In the genomic region with DNA sequence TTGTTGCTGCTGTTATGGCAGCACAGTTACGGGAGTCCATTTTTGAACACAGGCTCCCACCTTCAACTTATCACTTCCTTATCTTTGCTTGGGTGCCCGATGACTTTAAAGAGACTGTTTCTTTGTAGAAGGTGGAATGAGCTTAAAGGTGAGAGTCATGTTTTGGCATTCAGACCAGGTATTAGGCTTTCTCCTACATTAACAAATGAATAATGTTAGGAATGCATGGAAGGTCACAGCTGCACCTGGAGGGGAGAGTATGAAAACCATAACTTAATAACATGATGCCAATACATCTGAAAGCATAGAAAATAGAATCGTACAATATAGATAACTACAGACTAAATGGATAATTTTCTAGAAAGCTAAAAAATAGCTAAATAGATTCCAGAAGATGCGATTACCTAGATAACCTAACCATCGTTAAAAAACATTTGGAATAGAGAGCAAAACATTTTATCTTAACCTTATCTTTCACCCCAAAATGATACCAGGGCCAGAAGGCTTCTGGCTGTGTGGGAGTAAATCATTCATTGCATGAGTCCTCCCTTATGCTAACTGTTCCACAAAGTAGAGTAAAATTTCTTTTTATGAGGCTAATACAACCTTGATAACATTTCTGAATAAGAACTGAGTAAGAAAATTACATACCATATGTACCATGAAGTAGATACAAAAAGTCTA, we compare ENCODE assay signal across 17 cellular contexts.
"Had no signal": no experiment of that assay in that cellular context is flagged by ENCODE, and none has a peak within 500 bp of the region (broad histone marks: within the 10 kb centered on the region; RNA-seq: fewer than 3 reads in every experiment).

No MANE protein-coding gene starts in this region.

- H3K9me3 Mint-ChIP-seq: stimulated activated naive CD8-positive, alpha-beta T cell treated with anti-CD3 and anti-CD28 coated beads, Interleukin-15, Interleukin-2, amounts not matched to agents 100 ng/mL and 50 ng/mL, for 24 hours had no signal

- H3K36me3 Mint-ChIP-seq: naive thymus-derived CD4-positive, alpha-beta T cell; stimulated activated effector memory CD8-positive, alpha-beta T cell treated with anti-CD3 and anti-CD28 coated beads, Interleukin-12 subunit alpha, Interleukin-12 subunit beta, amount 100 ng/mL, for 72 hours had no signal

- H3K27ac ChIP-seq: colonic mucosa, heart right ventricle, neutrophil, psoas muscle, right lobe of liver, tibial artery had no signal

- H3K9me3 ChIP-seq: colonic mucosa, heart right ventricle, neutrophil, psoas muscle, right lobe of liver, tibial artery had no signal

- H3K4me3 ChIP-seq: colonic mucosa, heart right ventricle, psoas muscle, right lobe of liver, tibial artery had no signal

- H3K27me3 ChIP-seq: colonic mucosa, heart right ventricle, neutrophil, right lobe of liver, tibial artery had no signal

- H3K27ac Mint-ChIP-seq: naive thymus-derived CD4-positive, alpha-beta T cell; stimulated activated effector memory CD8-positive, alpha-beta T cell treated with anti-CD3 and anti-CD28 coated beads, Interleukin-12 subunit alpha, Interleukin-12 subunit beta, amount 100 ng/mL, for 72 hours; stimulated activated naive CD8-positive, alpha-beta T cell treated with anti-CD3 and anti-CD28 coated beads, Interleukin-15, Interleukin-2, amounts not matched to agents 100 ng/mL and 50 ng/mL, for 24 hours had no signal

- H3K4me1 Mint-ChIP-seq: naive thymus-derived CD4-positive, alpha-beta T cell; stimulated activated effector memory CD8-positive, alpha-beta T cell treated with anti-CD3 and anti-CD28 coated beads, Interleukin-12 subunit alpha, Interleukin-12 subunit beta, amount 100 ng/mL, for 72 hours had no signal

- H3K4me3 Mint-ChIP-seq: naive thymus-derived CD4-positive, alpha-beta T cell; nephron progenitor cell; stimulated activated effector memory CD8-positive, alpha-beta T cell treated with anti-CD3 and anti-CD28 coated beads, Interleukin-12 subunit alpha, Interleukin-12 subunit beta, amount 100 ng/mL, for 72 hours; stimulated activated naive CD8-positive, alpha-beta T cell treated with anti-CD3 and anti-CD28 coated beads, Interleukin-15, Interleukin-2, amounts not matched to agents 100 ng/mL and 50 ng/mL, for 24 hours had no signal

- ATAC-seq: heart right ventricle; naive thymus-derived CD4-positive, alpha-beta T cell; psoas muscle; right lobe of liver; stimulated activated effector memory CD8-positive, alpha-beta T cell treated with anti-CD3 and anti-CD28 coated beads, Interleukin-12 subunit alpha, Interleukin-12 subunit beta, amount 100 ng/mL, for 72 hours had no signal

- H3K4me1 ChIP-seq: colonic mucosa, heart right ventricle, psoas muscle, right lobe of liver, tibial artery had no signal

- DNase-seq: colonic mucosa; dermis blood vessel endothelial cell; foreskin melanocyte; heart right ventricle; hypothalamus; kidney glomerular epithelial cell; naive thymus-derived CD4-positive, alpha-beta T cell; nephron progenitor cell; psoas muscle; retina; right lobe of liver; stimulated activated CD4-positive, alpha-beta T cell treated with anti-CD3 and anti-CD28 coated beads, Interleukin-4, amount 100 ng/mL, for 1 hour; stimulated activated CD8-positive, alpha-beta memory T cell treated with anti-CD3 and anti-CD28 coated beads, Interleukin-4, amount 100 ng/mL, for 48 hours; tibial artery had no signal

- H3K27me3 Mint-ChIP-seq: naive thymus-derived CD4-positive, alpha-beta T cell; stimulated activated naive CD8-positive, alpha-beta T cell treated with anti-CD3 and anti-CD28 coated beads, Interleukin-15, Interleukin-2, amounts not matched to agents 100 ng/mL and 50 ng/mL, for 24 hours had no signal

- H3K36me3 ChIP-seq: colonic mucosa, heart right ventricle, neutrophil, right lobe of liver, tibial artery had no signal
